Comparison of ENCODE assay signal across 1 cellular context in the genomic region with DNA sequence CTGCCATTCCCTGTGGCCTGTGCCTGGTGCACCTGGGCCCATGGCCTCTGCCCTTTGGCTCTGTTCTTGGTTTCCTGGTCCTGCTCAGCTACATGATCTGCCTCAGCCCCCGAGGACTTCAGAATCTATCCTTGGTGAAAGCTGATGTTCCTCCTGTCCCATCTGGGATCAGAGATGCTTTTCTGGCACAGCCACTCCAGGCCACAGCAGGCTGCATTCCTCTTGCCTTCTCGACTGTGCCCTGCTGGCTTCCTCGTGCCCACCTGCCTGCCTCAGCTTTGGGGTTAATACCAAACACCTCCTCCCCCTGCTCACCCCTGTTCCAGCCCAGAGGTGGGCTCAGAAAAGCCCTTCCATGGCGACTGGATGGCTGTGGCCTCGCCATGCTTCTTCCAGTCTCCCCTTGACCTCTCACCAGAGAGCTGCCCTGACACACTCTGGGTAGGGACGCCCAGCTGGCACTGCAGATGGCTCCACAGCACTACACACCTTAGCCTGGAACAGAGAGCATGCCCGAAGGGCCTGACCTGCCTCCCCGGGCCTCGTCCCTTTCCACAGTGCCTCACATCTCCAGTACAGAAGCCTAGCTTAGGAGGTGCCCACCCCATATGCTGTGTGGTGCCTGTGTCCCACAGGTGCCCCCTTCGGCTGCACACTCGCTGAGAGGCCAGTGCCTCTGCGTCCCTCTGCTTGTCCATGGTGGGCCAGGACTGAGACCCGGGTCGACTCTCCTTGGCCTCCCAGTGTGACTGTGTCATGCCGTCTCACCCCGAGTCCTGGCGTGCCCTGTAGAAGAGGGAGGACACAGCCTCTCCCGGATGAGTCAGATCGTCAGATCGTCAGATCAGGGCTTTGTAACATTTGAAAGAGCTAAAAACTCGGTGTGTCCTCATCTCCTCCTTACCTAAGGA.
A peak's percentile ranks its signal among the peaks of the same experiment; 100 is the strongest.
TF ChIP-seq lines count a peak whose summit lies in the region.

No MANE protein-coding gene starts in this region.

TF ChIP-seq in K562, 482 proteins besides CTCF, POLR2A, EP300 and RAD21 (continued from another document):
- TF ChIP-seq, protein P1, sequence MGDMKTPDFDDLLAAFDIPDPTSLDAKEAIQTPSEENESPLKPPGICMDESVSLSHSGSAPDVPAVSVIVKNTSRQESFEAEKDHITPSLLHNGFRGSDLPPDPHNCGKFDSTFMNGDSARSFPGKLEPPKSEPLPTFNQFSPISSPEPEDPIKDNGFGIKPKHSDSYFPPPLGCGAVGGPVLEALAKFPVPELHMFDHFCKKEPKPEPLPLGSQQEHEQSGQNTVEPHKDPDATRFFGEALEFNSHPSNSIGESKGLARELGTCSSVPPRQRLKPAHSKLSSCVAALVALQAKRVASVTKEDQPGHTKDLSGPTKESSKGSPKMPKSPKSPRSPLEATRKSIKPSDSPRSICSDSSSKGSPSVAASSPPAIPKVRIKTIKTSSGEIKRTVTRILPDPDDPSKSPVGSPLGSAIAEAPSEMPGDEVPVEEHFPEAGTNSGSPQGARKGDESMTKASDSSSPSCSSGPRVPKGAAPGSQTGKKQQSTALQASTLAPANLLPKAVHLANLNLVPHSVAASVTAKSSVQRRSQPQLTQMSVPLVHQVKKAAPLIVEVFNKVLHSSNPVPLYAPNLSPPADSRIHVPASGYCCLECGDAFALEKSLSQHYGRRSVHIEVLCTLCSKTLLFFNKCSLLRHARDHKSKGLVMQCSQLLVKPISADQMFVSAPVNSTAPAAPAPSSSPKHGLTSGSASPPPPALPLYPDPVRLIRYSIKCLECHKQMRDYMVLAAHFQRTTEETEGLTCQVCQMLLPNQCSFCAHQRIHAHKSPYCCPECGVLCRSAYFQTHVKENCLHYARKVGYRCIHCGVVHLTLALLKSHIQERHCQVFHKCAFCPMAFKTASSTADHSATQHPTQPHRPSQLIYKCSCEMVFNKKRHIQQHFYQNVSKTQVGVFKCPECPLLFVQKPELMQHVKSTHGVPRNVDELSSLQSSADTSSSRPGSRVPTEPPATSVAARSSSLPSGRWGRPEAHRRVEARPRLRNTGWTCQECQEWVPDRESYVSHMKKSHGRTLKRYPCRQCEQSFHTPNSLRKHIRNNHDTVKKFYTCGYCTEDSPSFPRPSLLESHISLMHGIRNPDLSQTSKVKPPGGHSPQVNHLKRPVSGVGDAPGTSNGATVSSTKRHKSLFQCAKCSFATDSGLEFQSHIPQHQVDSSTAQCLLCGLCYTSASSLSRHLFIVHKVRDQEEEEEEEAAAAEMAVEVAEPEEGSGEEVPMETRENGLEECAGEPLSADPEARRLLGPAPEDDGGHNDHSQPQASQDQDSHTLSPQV (IDR thresholded peaks at IDR 0.05) = peak; percentile 52; the same call in 1 of the 2 replicates
- TF ChIP-seq, protein P2, sequence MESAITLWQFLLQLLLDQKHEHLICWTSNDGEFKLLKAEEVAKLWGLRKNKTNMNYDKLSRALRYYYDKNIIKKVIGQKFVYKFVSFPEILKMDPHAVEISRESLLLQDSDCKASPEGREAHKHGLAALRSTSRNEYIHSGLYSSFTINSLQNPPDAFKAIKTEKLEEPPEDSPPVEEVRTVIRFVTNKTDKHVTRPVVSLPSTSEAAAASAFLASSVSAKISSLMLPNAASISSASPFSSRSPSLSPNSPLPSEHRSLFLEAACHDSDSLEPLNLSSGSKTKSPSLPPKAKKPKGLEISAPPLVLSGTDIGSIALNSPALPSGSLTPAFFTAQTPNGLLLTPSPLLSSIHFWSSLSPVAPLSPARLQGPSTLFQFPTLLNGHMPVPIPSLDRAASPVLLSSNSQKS (CRISPR knock-in tag; IDR thresholded peaks at IDR 0.05) = no peak
- TF ChIP-seq GABPA (tag; conservative IDR thresholded peaks at IDR 0.05; ENCODE audit: low read depth) (no peak), STAT5A (IDR thresholded peaks at IDR 0.05; ENCODE audit: borderline replicate concordance, low read length) (no peak), NBN (IDR thresholded peaks at IDR 0.05; ENCODE audit: low read depth) (no peak), RCOR1 (IDR thresholded peaks at IDR 0.05; ENCODE audit: borderline replicate concordance in 1 of 2, low read depth in 2 of 2, low read length in 2 of 2) (no peak), C11orf30 (IDR thresholded peaks at IDR 0.05; ENCODE audit: low read depth) (no peak), CHCHD3 (CRISPR knock-in tag; IDR thresholded peaks at IDR 0.05) (no peak), SAFB (IDR thresholded peaks at IDR 0.05; ENCODE audit: borderline replicate concordance, low read depth, low read length) (no peak)
- TF ChIP-seq, protein P3, sequence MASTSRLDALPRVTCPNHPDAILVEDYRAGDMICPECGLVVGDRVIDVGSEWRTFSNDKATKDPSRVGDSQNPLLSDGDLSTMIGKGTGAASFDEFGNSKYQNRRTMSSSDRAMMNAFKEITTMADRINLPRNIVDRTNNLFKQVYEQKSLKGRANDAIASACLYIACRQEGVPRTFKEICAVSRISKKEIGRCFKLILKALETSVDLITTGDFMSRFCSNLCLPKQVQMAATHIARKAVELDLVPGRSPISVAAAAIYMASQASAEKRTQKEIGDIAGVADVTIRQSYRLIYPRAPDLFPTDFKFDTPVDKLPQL (IDR thresholded peaks at IDR 0.05; ENCODE audit: extremely low read depth, insufficient read length) = no peak
TF ChIP-seq in K562: peak in this region for 8.
